ENCODE assay signal across 8 cellular contexts in genomic region chr7:72924417-72924747, GRCh38. TPM values are rescaled to one million over a fixed set of nuclear protein-coding genes. Genes with fewer than 3 reads are reported as not detected.
A peak's percentile ranks its signal among the peaks of the same experiment; 100 is the strongest.
DNase-seq lines count a peak whose midpoint lies in the region; FAIRE-seq and TF ChIP-seq lines count a peak whose summit lies in the region.

No MANE protein-coding gene starts in this region.

- no peak for FAIRE-seq in bronchial epithelial cell (lab: Jason Lieb, UNC)

- no peak for TF ChIP-seq CTCF in KMS-11 (conservative IDR thresholded peaks at IDR 0.05; ENCODE audit: low read depth, low read length)
- no peak for TF ChIP-seq CTCF in bronchial epithelial cell (IDR thresholded peaks at IDR 0.05; ENCODE audit: insufficient read depth, low read length, severe bottlenecking)
- no peak for TF ChIP-seq CTCF in GM13977 (IDR thresholded peaks at IDR 0.05; ENCODE audit: extremely low read depth, insufficient read depth, missing control alignments)

- peaks cover 45% of the 10 kb centered on the region for H3K36me3 Mint-ChIP-seq in activated naive CD4-positive, alpha-beta T cell treated with anti-CD3 and anti-CD28 coated beads, Interleukin-2, amount 10 ng/mL, durations not matched to agents 7 days and 5 days

- H4K20me1 ChIP-seq in KMS-11 (ENCODE audit: insufficient read depth), result 0 out of 2 replicates have a peak, but pooled peaks cover 3% of the 10 kb centered on the region

- no peaks in the 10 kb centered on the region for H3K9me3 ChIP-seq in mucosa of stomach (ENCODE audit: control insufficient read depth, low read length)

- CTCF ChIA-PET in activated naive CD4-positive, alpha-beta T cell treated with anti-CD3 and anti-CD28 coated beads, Interleukin-2, amount 10 ng/mL, durations not matched to agents 7 days and 5 days (lab: Charles Lee), result no interaction called here

- H3K36me3 ChIP-seq in KMS-11 (ENCODE audit: insufficient read depth) (peaks cover 8% of the 10 kb centered on the region; the same call in 1 of the 2 replicates), bronchial epithelial cell (ENCODE audit: control insufficient read depth, insufficient read depth, low read length) (peaks cover 5% of the 10 kb centered on the region), mucosa of stomach (ENCODE audit: control insufficient read depth, insufficient read depth, low read length) (no peaks in the 10 kb centered on the region)

- H3K27me3 Mint-ChIP-seq in activated naive CD4-positive, alpha-beta T cell treated with anti-CD3 and anti-CD28 coated beads, Interleukin-2, amount 10 ng/mL, durations not matched to agents 7 days and 5 days, result no peaks in the 10 kb centered on the region

- in situ Hi-C loops in GM13977 (cut with MboI; ENCODE audit: low pct_unique_long_range_greater_than_20kb, low sequenced_read_pairs, unreplicated experiment), result no loop called here

- H3K4me1 ChIP-seq in KMS-11 (ENCODE audit: low read depth, poor library complexity, severe bottlenecking) (peaks cover 22% of the 10 kb centered on the region), mucosa of stomach (ENCODE audit: control insufficient read depth, insufficient read depth, low read length) (peaks cover 4% of the 10 kb centered on the region)

- H3K27ac Mint-ChIP-seq in activated naive CD4-positive, alpha-beta T cell treated with anti-CD3 and anti-CD28 coated beads, Interleukin-2, amount 10 ng/mL, durations not matched to agents 7 days and 5 days, result peak overlapping the region; percentile 97

- peak overlapping the region; percentile 89 for H3K9ac ChIP-seq in KMS-11
- peak overlapping the region; percentile 95 for H3K9ac ChIP-seq in mucosa of stomach (ENCODE audit: low read length)

- no peaks in the 10 kb centered on the region for H3K27me3 ChIP-seq in KMS-11 (ENCODE audit: insufficient read depth, low read depth)
- H3K27me3 ChIP-seq in bronchial epithelial cell (ENCODE audit: control insufficient read depth, insufficient read depth, low read length), result no peaks in the 10 kb centered on the region
- no peaks in the 10 kb centered on the region for H3K27me3 ChIP-seq in mucosa of stomach (ENCODE audit: control insufficient read depth, insufficient read depth, low read length)

- DNase-seq in activated naive CD4-positive, alpha-beta T cell treated with anti-CD3 and anti-CD28 coated beads, Interleukin-2, amount 10 ng/mL, durations not matched to agents 7 days and 5 days, result no peak
- no peak for DNase-seq in activated naive CD4-positive, alpha-beta T cell treated with anti-CD3 and anti-CD28 coated beads, Interleukin-2, amount 50 U/mL, for 16 hours
- DNase-seq in bronchial epithelial cell (ENCODE audit: low read depth), result no peak
- no peak for DNase-seq in NK-92 treated with Interleukin-12 subunit alpha and Interleukin-12 subunit beta, amount 100 ng/mL, for 24 hours (lab: John Stamatoyannopoulos, UW)
- no peak for DNase-seq in epidermal melanocyte (ENCODE audit: insufficient read length, low spot score)
- DNase-seq in GM13977 (ENCODE audit: low spot score), result no peak

- H3K27ac ChIP-seq in KMS-11, result peak overlapping the region; percentile 84

- no peak overlapping the region for H3K4me3 ChIP-seq in KMS-11 (IDR thresholded peaks at IDR 0.05; ENCODE audit: insufficient read depth, low read depth, low read length)
- peak overlapping the region; percentile 65 for H3K4me3 ChIP-seq in bronchial epithelial cell (ENCODE audit: low read depth, low read length)
- peak overlapping the region; percentile 99 for H3K4me3 ChIP-seq in mucosa of stomach (ENCODE audit: low read length)

- peak overlapping the region; percentile 96 for H3K4me3 Mint-ChIP-seq in activated naive CD4-positive, alpha-beta T cell treated with anti-CD3 and anti-CD28 coated beads, Interleukin-2, amount 10 ng/mL, durations not matched to agents 7 days and 5 days

- H3K4me1 Mint-ChIP-seq in activated naive CD4-positive, alpha-beta T cell treated with anti-CD3 and anti-CD28 coated beads, Interleukin-2, amount 10 ng/mL, durations not matched to agents 7 days and 5 days, result peaks cover 40% of the 10 kb centered on the region

- no peaks in the 10 kb centered on the region for H3K9me3 Mint-ChIP-seq in activated naive CD4-positive, alpha-beta T cell treated with anti-CD3 and anti-CD28 coated beads, Interleukin-2, amount 10 ng/mL, durations not matched to agents 7 days and 5 days

- H2AFZ ChIP-seq in KMS-11 (ENCODE audit: low read depth), result peak overlapping the region; percentile 60

- H3K4me2 ChIP-seq in KMS-11, result peak overlapping the region; percentile 59

- peaks cover 44% of the 10 kb centered on the region for H3K79me2 ChIP-seq in KMS-11 (ENCODE audit: insufficient read depth, low read depth)

RNA-seq across cellular contexts. Expression of gene POM121, which starts 0.5 kb away (rescaled TPM):
- total RNA-seq in bronchial epithelial cell, result 4.5 and 4.7 TPM in 2 replicates

RNA-seq across cellular contexts. Expression of gene TRIM74, which starts 44.9 kb away (rescaled TPM):
- total RNA-seq in bronchial epithelial cell, result 0.13 and 0.26 TPM in 2 replicates
